In genomic region chr1:224735159-224735558, GRCh38 we compare ENCODE assay signal across 1 cellular context.
TF ChIP-seq lines count a peak whose summit lies in the region.

No MANE protein-coding gene starts in this region.

TF ChIP-seq in GM12878, 131 proteins besides CTCF, POLR2A, EP300 and RAD21 (continued from another document):
- TF ChIP-seq NR2C2 (IDR thresholded peaks at IDR 0.05; ENCODE audit: borderline replicate concordance, control insufficient read depth, insufficient read length, low read depth) (no peak), GABPA (IDR thresholded peaks at IDR 0.05; ENCODE audit: low read depth) (no peak), RAD51 (IDR thresholded peaks at IDR 0.05) (no peak), RB1 (IDR thresholded peaks at IDR 0.05; ENCODE audit: borderline replicate concordance) (no peak), ZNF217 (IDR thresholded peaks at IDR 0.05) (no peak), ETV6 (conservative IDR thresholded peaks at IDR 0.05 in 1 of 2, IDR thresholded peaks at IDR 0.05 in 1 of 2; ENCODE audit: borderline replicate concordance in 1 of 2, low read depth in 1 of 2) (no peak; a peak in 1 of 4 replicates), IKZF1 (conservative IDR thresholded peaks at IDR 0.05) (peak; percentile 88), RUNX3 (IDR thresholded peaks at IDR 0.05; ENCODE audit: low read length) (peak; percentile 90), BHLHE40 (IDR thresholded peaks at IDR 0.05; ENCODE audit: borderline replicate concordance in 1 of 2, low read depth in 2 of 2, low read length in 1 of 2) (peak; percentile 11 to 41; a peak in 1 of 4 replicates), SREBF2 (IDR thresholded peaks at IDR 0.05; ENCODE audit: low read length) (no peak)
- TF ChIP-seq, protein P1, sequence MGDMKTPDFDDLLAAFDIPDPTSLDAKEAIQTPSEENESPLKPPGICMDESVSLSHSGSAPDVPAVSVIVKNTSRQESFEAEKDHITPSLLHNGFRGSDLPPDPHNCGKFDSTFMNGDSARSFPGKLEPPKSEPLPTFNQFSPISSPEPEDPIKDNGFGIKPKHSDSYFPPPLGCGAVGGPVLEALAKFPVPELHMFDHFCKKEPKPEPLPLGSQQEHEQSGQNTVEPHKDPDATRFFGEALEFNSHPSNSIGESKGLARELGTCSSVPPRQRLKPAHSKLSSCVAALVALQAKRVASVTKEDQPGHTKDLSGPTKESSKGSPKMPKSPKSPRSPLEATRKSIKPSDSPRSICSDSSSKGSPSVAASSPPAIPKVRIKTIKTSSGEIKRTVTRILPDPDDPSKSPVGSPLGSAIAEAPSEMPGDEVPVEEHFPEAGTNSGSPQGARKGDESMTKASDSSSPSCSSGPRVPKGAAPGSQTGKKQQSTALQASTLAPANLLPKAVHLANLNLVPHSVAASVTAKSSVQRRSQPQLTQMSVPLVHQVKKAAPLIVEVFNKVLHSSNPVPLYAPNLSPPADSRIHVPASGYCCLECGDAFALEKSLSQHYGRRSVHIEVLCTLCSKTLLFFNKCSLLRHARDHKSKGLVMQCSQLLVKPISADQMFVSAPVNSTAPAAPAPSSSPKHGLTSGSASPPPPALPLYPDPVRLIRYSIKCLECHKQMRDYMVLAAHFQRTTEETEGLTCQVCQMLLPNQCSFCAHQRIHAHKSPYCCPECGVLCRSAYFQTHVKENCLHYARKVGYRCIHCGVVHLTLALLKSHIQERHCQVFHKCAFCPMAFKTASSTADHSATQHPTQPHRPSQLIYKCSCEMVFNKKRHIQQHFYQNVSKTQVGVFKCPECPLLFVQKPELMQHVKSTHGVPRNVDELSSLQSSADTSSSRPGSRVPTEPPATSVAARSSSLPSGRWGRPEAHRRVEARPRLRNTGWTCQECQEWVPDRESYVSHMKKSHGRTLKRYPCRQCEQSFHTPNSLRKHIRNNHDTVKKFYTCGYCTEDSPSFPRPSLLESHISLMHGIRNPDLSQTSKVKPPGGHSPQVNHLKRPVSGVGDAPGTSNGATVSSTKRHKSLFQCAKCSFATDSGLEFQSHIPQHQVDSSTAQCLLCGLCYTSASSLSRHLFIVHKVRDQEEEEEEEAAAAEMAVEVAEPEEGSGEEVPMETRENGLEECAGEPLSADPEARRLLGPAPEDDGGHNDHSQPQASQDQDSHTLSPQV (IDR thresholded peaks at IDR 0.05), result no peak
